ENCODE assay signal across 16 cellular contexts in genomic region chr17:8380049-8380448, GRCh38. TPM values are rescaled to one million over a fixed set of nuclear protein-coding genes. Genes with fewer than 3 reads are reported as not detected.
DNase-seq lines count a peak whose midpoint lies in the region; ATAC-seq and TF ChIP-seq lines count a peak whose summit lies in the region.
"Had no signal": no experiment of that assay in that cellular context is flagged by ENCODE, and none has a peak within 500 bp of the region (broad histone marks: within the 10 kb centered on the region; RNA-seq: fewer than 3 reads in every experiment).

No MANE protein-coding gene starts in this region.

- CTCF ChIA-PET in T-cell (lab: Charles Lee) (no interaction called here), GM10248 (lab: Yijun Ruan, JAX) (no interaction called here)

- H3K9me3 Mint-ChIP-seq in T-cell = no peaks in the 10 kb centered on the region
- H3K9me3 Mint-ChIP-seq: naive B cell had no signal

- H3K36me3 ChIP-seq in ACC112 (ENCODE audit: insufficient read depth, low read length) = peaks cover 32% of the 10 kb centered on the region
- peaks cover 16% of the 10 kb centered on the region for H3K36me3 ChIP-seq in hepatocyte (replicated peaks; ENCODE audit: insufficient read depth, low read depth)
- peaks cover 55% of the 10 kb centered on the region for H3K36me3 ChIP-seq in WERI-Rb-1

- H3K4me2 ChIP-seq in hepatocyte = peak overlapping the region; percentile 77

- H3K4me3 ChIP-seq in ACC112 (ENCODE audit: low read depth, low read length) = peak overlapping the region; percentile 94
- peak overlapping the region; percentile 90; the same call in 1 of the 2 replicates for H3K4me3 ChIP-seq in GM12865 (ENCODE audit: low read depth, low read length)
- H3K4me3 ChIP-seq in hepatocyte = no peak overlapping the region
- no peak overlapping the region for H3K4me3 ChIP-seq in WERI-Rb-1 (ENCODE audit: low read depth, low read length)
- H3K4me3 ChIP-seq: vagina had no signal

- POLR2A ChIA-PET in T-cell (lab: Charles Lee) (no interaction called here), GM10248 (lab: Yijun Ruan, JAX) (no interaction called here)

- no peaks in the 10 kb centered on the region for H3K9me3 ChIP-seq in hepatocyte (ENCODE audit: low read depth)
- H3K9me3 ChIP-seq in WERI-Rb-1 (ENCODE audit: severe bottlenecking) = no peaks in the 10 kb centered on the region
- H3K9me3 ChIP-seq: vagina had no signal

- no peaks in the 10 kb centered on the region for H3K27me3 ChIP-seq in ACC112 (ENCODE audit: insufficient read depth, low read length)
- no peaks in the 10 kb centered on the region for H3K27me3 ChIP-seq in hepatocyte
- H3K27me3 ChIP-seq in WERI-Rb-1 (ENCODE audit: insufficient read depth, low read depth, severe bottlenecking) = no peaks in the 10 kb centered on the region
- H3K27me3 ChIP-seq: vagina had no signal

- peak overlapping the region in 2 of 3 donors; percentile 34 to 100 for H3K4me3 Mint-ChIP-seq in T-cell

- H2AFZ ChIP-seq in ACC112 (ENCODE audit: low read length, unreplicated experiment) (no peak overlapping the region), hepatocyte (no peak overlapping the region)

- peaks cover 29% of the 10 kb centered on the region for H4K20me1 ChIP-seq in hepatocyte (ENCODE audit: insufficient read depth, poor library complexity, severe bottlenecking)

- peaks cover 45% of the 10 kb centered on the region for H3K36me3 Mint-ChIP-seq in T-cell

- H3K27ac Mint-ChIP-seq in T-cell = peak overlapping the region in 1 of 2 donors; percentile 48

- DNase-seq in GM12865 (ENCODE audit: low read depth) (no peak), T-cell (no peak), hepatocyte (ENCODE audit: low spot score) (no peak), GM10248 (ENCODE audit: extremely low spot score) (no peak), NCI-H2227 (lab: John Stamatoyannopoulos, UW; ENCODE audit: unreplicated experiment) (no peak), WERI-Rb-1 (no peak)
- DNase-seq: naive B cell, NCI-H1048, NCI-H526 had no signal

- H3K9me2 ChIP-seq in hepatocyte (replicated peaks; ENCODE audit: insufficient read depth) = no peaks in the 10 kb centered on the region

- H3K27me3 Mint-ChIP-seq in T-cell = no peaks in the 10 kb centered on the region
- H3K27me3 Mint-ChIP-seq: naive B cell had no signal

- 83% methylated on average over 3 of the region's 3 CpGs for WGBS in hepatocyte (ENCODE audit: low lambda C conversion rate, missing lambda C conversion rate)

- H3K79me2 ChIP-seq in ACC112 (ENCODE audit: control insufficient read depth, insufficient read depth, low read length, unreplicated experiment) (peaks cover 45% of the 10 kb centered on the region), hepatocyte (peaks cover 50% of the 10 kb centered on the region)

- no peak for TF ChIP-seq CTCF in GM12865 (IDR thresholded peaks at IDR 0.05; ENCODE audit: insufficient read depth, low read depth, low read length, missing control alignments)
- no peak for TF ChIP-seq CTCF in hepatocyte (IDR thresholded peaks at IDR 0.05; ENCODE audit: poor library complexity)
- no peak for TF ChIP-seq CTCF in GM10248 (IDR thresholded peaks at IDR 0.05; ENCODE audit: control extremely low read depth, extremely low read depth, low read depth, missing control alignments)
- no peak for TF ChIP-seq CTCF in WERI-Rb-1 (IDR thresholded peaks at IDR 0.05; ENCODE audit: low read depth, low read length)

- peaks cover 71 to 85% (median 76%) of the 10 kb centered on the region in 3 donors for H3K4me1 Mint-ChIP-seq in T-cell

- H3K4me1 ChIP-seq in ACC112 (ENCODE audit: control insufficient read depth, insufficient read depth, low read length, unreplicated experiment) = peaks cover 34% of the 10 kb centered on the region
- peaks cover 32% of the 10 kb centered on the region for H3K4me1 ChIP-seq in hepatocyte (ENCODE audit: insufficient read depth)

- H3K27ac ChIP-seq in ACC112 (ENCODE audit: low read depth, low read length) (no peak overlapping the region), hepatocyte (no peak overlapping the region), WERI-Rb-1 (no peak overlapping the region)
- H3K27ac ChIP-seq: vagina had no signal

- no peak for ATAC-seq in T-cell (replicated peaks in 1 of 4)
- ATAC-seq in HG03139 (IDR thresholded peaks at IDR 0.05; ENCODE audit: unreplicated experiment) = no peak

RNA-seq across cellular contexts. Expression of gene RPL26, which starts 2.9 kb away (rescaled TPM):
- total RNA-seq in T-cell (1,000 to 10,000 TPM; 2,515 to 2,978 (median 2,612) TPM), hepatocyte (3,628 and 3,816 TPM in 2 replicates)
- 403 and 411 TPM in 2 replicates for polyA plus RNA-seq in hepatocyte

RNA-seq across cellular contexts. Expression of gene RNF222, which starts 17.6 kb away (rescaled TPM):
- total RNA-seq in T-cell (1 to 10 TPM in 2 of 5 donors, under 1 TPM in 2, not detected in 1; 0.09 to 1.6 (median 0.57) TPM), hepatocyte (not detected in 2 replicates)
- polyA plus RNA-seq in hepatocyte = not detected in 2 replicates
- total RNA-seq: activated CD8-positive, alpha-beta memory T cell treated with anti-CD3 and anti-CD28 coated beads for 36 hours; fibroblast of lung; SK-MEL-5 had no signal
- polyA plus RNA-seq: fibroblast of lung had no signal

RNA-seq across cellular contexts. Expression of gene ODF4, which starts 40.4 kb away (rescaled TPM):
- not detected for total RNA-seq in T-cell
- total RNA-seq in hepatocyte = not detected in 2 replicates
- polyA plus RNA-seq in hepatocyte = not detected in 2 replicates
- total RNA-seq: activated CD8-positive, alpha-beta memory T cell treated with anti-CD3 and anti-CD28 coated beads for 36 hours; bronchial epithelial cell; fibroblast of lung; SK-MEL-5; vagina had no signal
- polyA plus RNA-seq: fibroblast of lung had no signal

RNA-seq across cellular contexts. Expression of gene NDEL1, which starts 55.6 kb away (rescaled TPM):
- 100 to 1,000 TPM in 2 of 5 donors, 10 to 100 TPM in 3; 83.4 to 241 (median 99.0) TPM for total RNA-seq in T-cell
- total RNA-seq in hepatocyte = 60.7 and 66.3 TPM in 2 replicates
- polyA plus RNA-seq in hepatocyte = 46.1 and 51.1 TPM in 2 replicates

Comparison
In these comparisons a context has a peak if more than half of its experiments do, and no peak if none do; other contexts are left out.
1. H3K4me3 ChIP-seq: peak in ACC112 (single experiment) and GM12865 (single experiment); none in hepatocyte (single experiment) and WERI-Rb-1 (single experiment).